12 cellular contexts compared by ENCODE assay signal in the genomic region with DNA sequence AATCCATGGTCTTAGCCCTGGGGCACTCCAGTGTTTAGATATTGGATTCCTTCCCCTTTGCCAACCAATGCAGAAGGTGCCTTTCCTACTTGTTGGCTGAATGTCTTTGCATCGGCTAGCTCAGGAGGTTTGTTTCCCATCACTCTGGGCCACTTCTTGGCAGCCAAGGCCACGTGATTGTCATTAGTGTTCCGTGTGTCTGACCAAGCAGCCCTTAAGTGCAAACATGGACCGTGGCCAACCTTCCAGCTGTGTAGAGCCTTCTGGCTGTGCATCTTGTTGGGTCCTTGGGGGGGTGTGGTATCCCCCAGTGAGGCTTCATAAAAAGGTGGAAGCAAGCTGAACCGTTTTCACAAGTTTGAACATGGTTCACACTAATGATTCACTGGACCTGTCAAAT.
DNase-seq lines count a peak whose midpoint lies in the region; ATAC-seq, FAIRE-seq and TF ChIP-seq lines count a peak whose summit lies in the region.
"Had no signal": no experiment of that assay in that cellular context is flagged by ENCODE, and none has a peak within 500 bp of the region (broad histone marks: within the 10 kb centered on the region; RNA-seq: fewer than 3 reads in every experiment).

No MANE protein-coding gene starts in this region.

- H3K9me3 ChIP-seq in liver (ENCODE audit: control insufficient read depth in 4 of 4, low read length in 3 of 4) (no peaks in the 10 kb centered on the region), right lobe of liver (no peaks in the 10 kb centered on the region), T-helper 17 cell (ENCODE audit: control insufficient read depth, low read length, poor library complexity, severe bottlenecking) (no peaks in the 10 kb centered on the region)

- peak overlapping the region; percentile 14 for H3K27ac Mint-ChIP-seq in T-helper 17 cell

- TF ChIP-seq CTCF in liver (IDR thresholded peaks at IDR 0.05; ENCODE audit: low read depth, low read length, missing input control) (no peak), right lobe of liver (IDR thresholded peaks at IDR 0.05) (no peak)

- no peak overlapping the region for H3K9ac ChIP-seq in liver (ENCODE audit: low read depth in 1 of 2, low read length in 2 of 2)

- intact Hi-C loops in right lobe of liver (cut with DNase I), result no loop called here

- FAIRE-seq in GM12892 (lab: Jason Lieb, UNC), result no peak
- FAIRE-seq: bronchial epithelial cell had no signal

- H3K27me3 ChIP-seq in liver (ENCODE audit: control insufficient read depth in 4 of 4, insufficient read depth in 4 of 4, low read length in 3 of 4) (no peaks in the 10 kb centered on the region), right lobe of liver (no peaks in the 10 kb centered on the region)

- no peak for ATAC-seq in right lobe of liver
- ATAC-seq in T-helper 17 cell, result no peak
- no peak for ATAC-seq in HG03097 (IDR thresholded peaks at IDR 0.05; ENCODE audit: low FRiP score, unreplicated experiment)

- no peaks in the 10 kb centered on the region for H3K36me3 Mint-ChIP-seq in T-helper 17 cell (ENCODE audit: low read depth)

- no peak for DNase-seq in right lobe of liver
- no peak for DNase-seq in T-helper 17 cell
- DNase-seq in mesenteric fat pad (ENCODE audit: low spot score), result peak; percentile 74
- DNase-seq in NCI-H128 (lab: John Stamatoyannopoulos, UW; ENCODE audit: unreplicated experiment), result no peak
- no peak for DNase-seq in GM12892 (ENCODE audit: insufficient read length)
- DNase-seq in AG20443 (ENCODE audit: low spot score), result no peak
- DNase-seq: activated naive CD4-positive, alpha-beta T cell; SHP77 treated with DMSO at 0.1 percent for 48 hours; stimulated activated CD4-positive, alpha-beta T cell treated with anti-CD3 and anti-CD28 coated beads, Interleukin-12 subunit alpha, Interleukin-12 subunit beta, amount 100 ng/mL, for 4 hours had no signal

- WGBS in liver, result 60% methylated on average over 5 of the region's 5 CpGs
- WGBS in right lobe of liver (ENCODE audit: insufficient coverage, low coverage, low lambda C conversion rate, missing lambda C conversion rate), result 71% methylated on average over 3 of the region's 5 CpGs

- TF ChIP-seq RAD21 in liver (IDR thresholded peaks at IDR 0.05), result no peak

- no peak overlapping the region for H3K4me3 Mint-ChIP-seq in T-helper 17 cell

- H3K36me3 ChIP-seq in liver (ENCODE audit: control insufficient read depth in 4 of 4, insufficient read depth in 3 of 4, low read depth in 1 of 4, low read length in 3 of 4) (no peaks in the 10 kb centered on the region), right lobe of liver (no peaks in the 10 kb centered on the region)

- H3K4me3 ChIP-seq in liver (ENCODE audit: low read depth in 1 of 3, low read length in 3 of 3) (no peak overlapping the region), right lobe of liver (no peak overlapping the region)

- H3K4me1 Mint-ChIP-seq in T-helper 17 cell, result peaks cover 19% of the 10 kb centered on the region

- TF ChIP-seq POLR2A in right lobe of liver (IDR thresholded peaks at IDR 0.05) (no peak), GM12892 (IDR thresholded peaks at IDR 0.05; ENCODE audit: low read depth, low read length) (no peak)

- peaks cover 13 to 67% (median 34%) of the 10 kb centered on the region in 4 donors for H3K4me1 ChIP-seq in liver (ENCODE audit: control insufficient read depth in 4 of 4, insufficient read depth in 4 of 4, low read length in 3 of 4)
- peaks cover 2 to 61% (median 15%) of the 10 kb centered on the region in 4 donors for H3K4me1 ChIP-seq in right lobe of liver

- no peaks in the 10 kb centered on the region for H3K27me3 Mint-ChIP-seq in T-helper 17 cell

- H3K27ac ChIP-seq in liver (ENCODE audit: low read depth in 1 of 2, low read length in 2 of 2) (peak overlapping the region; percentile 45 to 62), right lobe of liver (no peak overlapping the region)

TF ChIP-seq in liver, 16 proteins besides CTCF, POLR2A, EP300 and RAD21:
- no peak for TF ChIP-seq FOXA1 (IDR thresholded peaks at IDR 0.05)
- TF ChIP-seq, protein P1, sequence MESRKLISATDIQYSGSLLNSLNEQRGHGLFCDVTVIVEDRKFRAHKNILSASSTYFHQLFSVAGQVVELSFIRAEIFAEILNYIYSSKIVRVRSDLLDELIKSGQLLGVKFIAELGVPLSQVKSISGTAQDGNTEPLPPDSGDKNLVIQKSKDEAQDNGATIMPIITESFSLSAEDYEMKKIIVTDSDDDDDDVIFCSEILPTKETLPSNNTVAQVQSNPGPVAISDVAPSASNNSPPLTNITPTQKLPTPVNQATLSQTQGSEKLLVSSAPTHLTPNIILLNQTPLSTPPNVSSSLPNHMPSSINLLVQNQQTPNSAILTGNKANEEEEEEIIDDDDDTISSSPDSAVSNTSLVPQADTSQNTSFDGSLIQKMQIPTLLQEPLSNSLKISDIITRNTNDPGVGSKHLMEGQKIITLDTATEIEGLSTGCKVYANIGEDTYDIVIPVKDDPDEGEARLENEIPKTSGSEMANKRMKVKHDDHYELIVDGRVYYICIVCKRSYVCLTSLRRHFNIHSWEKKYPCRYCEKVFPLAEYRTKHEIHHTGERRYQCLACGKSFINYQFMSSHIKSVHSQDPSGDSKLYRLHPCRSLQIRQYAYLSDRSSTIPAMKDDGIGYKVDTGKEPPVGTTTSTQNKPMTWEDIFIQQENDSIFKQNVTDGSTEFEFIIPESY (IDR thresholded peaks at IDR 0.05), result no peak
- TF ChIP-seq FOXA2 (IDR thresholded peaks at IDR 0.05), result no peak
- no peak for TF ChIP-seq YY1 (IDR thresholded peaks at IDR 0.05)
- no peak for TF ChIP-seq HNF4G (IDR thresholded peaks at IDR 0.05)
- TF ChIP-seq SP1 (IDR thresholded peaks at IDR 0.05), result no peak
- TF ChIP-seq JUND (IDR thresholded peaks at IDR 0.05), result no peak
- TF ChIP-seq, protein P2, sequence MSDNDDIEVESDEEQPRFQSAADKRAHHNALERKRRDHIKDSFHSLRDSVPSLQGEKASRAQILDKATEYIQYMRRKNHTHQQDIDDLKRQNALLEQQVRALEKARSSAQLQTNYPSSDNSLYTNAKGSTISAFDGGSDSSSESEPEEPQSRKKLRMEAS (IDR thresholded peaks at IDR 0.05), result no peak
- TF ChIP-seq, protein P3, sequence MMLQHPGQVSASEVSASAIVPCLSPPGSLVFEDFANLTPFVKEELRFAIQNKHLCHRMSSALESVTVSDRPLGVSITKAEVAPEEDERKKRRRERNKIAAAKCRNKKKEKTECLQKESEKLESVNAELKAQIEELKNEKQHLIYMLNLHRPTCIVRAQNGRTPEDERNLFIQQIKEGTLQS (IDR thresholded peaks at IDR 0.05), result no peak
- no peak for TF ChIP-seq RXRA (IDR thresholded peaks at IDR 0.05)
- TF ChIP-seq HNF4A (conservative IDR thresholded peaks at IDR 0.05), result no peak
- TF ChIP-seq TAF1 (conservative IDR thresholded peaks at IDR 0.05), result no peak

Comparison
In these comparisons a context has a peak if more than half of its experiments do, and no peak if none do; other contexts are left out.
1. H3K27ac ChIP-seq: peak in liver (2 of 2); none in right lobe of liver (0 of 3).